ENCODE assay signal across 8 cellular contexts in the genomic region with DNA sequence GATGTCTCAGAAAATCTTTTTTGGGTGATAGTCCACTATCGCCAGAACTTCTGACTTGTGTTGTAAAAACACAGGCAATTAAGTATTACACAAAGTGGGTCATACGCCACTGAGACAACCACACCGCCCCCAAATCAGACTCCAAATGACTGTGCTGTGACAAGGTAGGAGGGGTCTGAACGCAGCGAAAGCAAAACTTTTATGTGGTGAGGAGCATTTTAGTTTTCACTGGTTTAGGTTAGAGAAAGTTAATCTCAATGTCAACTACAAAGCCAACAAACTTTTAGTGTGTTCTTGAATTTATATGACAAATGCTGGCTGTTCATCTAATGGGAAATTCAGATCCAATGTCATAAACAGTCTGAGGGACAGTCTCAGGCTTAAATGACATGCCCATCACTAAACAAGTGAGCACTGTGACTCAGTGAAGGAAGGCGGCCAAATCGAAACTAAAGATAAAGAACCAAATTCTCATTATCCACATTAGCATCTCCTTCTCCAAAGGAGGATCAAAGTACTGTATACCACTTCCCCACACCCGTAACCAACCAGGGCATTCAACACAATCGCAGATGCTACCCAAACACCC.
A peak's percentile ranks its signal among the peaks of the same experiment; 100 is the strongest.
DNase-seq lines count a peak whose midpoint lies in the region; ATAC-seq lines count a peak whose summit lies in the region.

No MANE protein-coding gene starts in this region.

- no peak overlapping the region for H3K4me3 ChIP-seq in mesenchymal stem cell (ENCODE audit: insufficient read depth in 1 of 2, low read depth in 1 of 2, low read length in 2 of 2)

- peak; percentile 79 for ATAC-seq in GM19467 (IDR thresholded peaks at IDR 0.05; ENCODE audit: unreplicated experiment)
- peak; percentile 57 for ATAC-seq in HG03469 (IDR thresholded peaks at IDR 0.05; ENCODE audit: unreplicated experiment)

- WGBS in mesenchymal stem cell = 99% methylated on average over 5 of the region's 9 CpGs

- DNase-seq in activated T-cell treated with anti-CD3 and anti-CD28 coated beads for 4 hours = peak; percentile 62
- DNase-seq in stimulated activated CD4-positive, alpha-beta T cell treated with anti-CD3 and anti-CD28 coated beads, Interleukin-4, amount 100 ng/mL, for 48 hours (ENCODE audit: low read depth in 2 of 2) = peak; percentile 50 to 76
- no peak for DNase-seq in mesenchymal stem cell
- no peak for DNase-seq in amniotic stem cell (lab: John Stamatoyannopoulos, UW)
- no peak for DNase-seq in NCI-H526 (lab: John Stamatoyannopoulos, UW)
- no peak for DNase-seq in NCI-H1694 treated with DMSO at 0.1 percent for 48 hours (lab: John Stamatoyannopoulos, UW)

- no peak overlapping the region for H3K23ac ChIP-seq in mesenchymal stem cell (ENCODE audit: low read length in 2 of 2)

- H2BK5ac ChIP-seq in mesenchymal stem cell (ENCODE audit: low read depth, low read length, poor library complexity, severe bottlenecking) = no peak overlapping the region

- H2BK15ac ChIP-seq in mesenchymal stem cell (ENCODE audit: low read depth, poor library complexity, severe bottlenecking) = no peak overlapping the region

- no peak overlapping the region for H2BK12ac ChIP-seq in mesenchymal stem cell (ENCODE audit: low read length in 2 of 2)

- H3K27me3 ChIP-seq in mesenchymal stem cell (ENCODE audit: control insufficient read depth in 1 of 2, insufficient read depth in 1 of 2, low read length in 2 of 2) = no peaks in the 10 kb centered on the region

- no peak overlapping the region for H2AFZ ChIP-seq in mesenchymal stem cell (ENCODE audit: low read depth, low read length)

- H3K4me2 ChIP-seq in mesenchymal stem cell (ENCODE audit: low read length, poor library complexity, severe bottlenecking) = no peak overlapping the region

- H3K36me3 ChIP-seq in mesenchymal stem cell (ENCODE audit: control insufficient read depth in 1 of 2, insufficient read depth in 2 of 2, low read depth in 1 of 2, low read length in 2 of 2) = no peaks in the 10 kb centered on the region

- no peak overlapping the region for H3K9ac ChIP-seq in mesenchymal stem cell (ENCODE audit: low read length)

- no peak overlapping the region for H3K4ac ChIP-seq in mesenchymal stem cell (ENCODE audit: low read depth in 1 of 2, low read length in 2 of 2)

- H3K4me1 ChIP-seq in mesenchymal stem cell (ENCODE audit: control insufficient read depth, insufficient read depth, low read depth, low read length) = no peaks in the 10 kb centered on the region

- H2BK120ac ChIP-seq in mesenchymal stem cell (ENCODE audit: low read depth, low read length) = no peak overlapping the region

- no peak overlapping the region for H4K91ac ChIP-seq in mesenchymal stem cell (ENCODE audit: low read length)

- H2AK5ac ChIP-seq in mesenchymal stem cell (ENCODE audit: low read length, severe bottlenecking) = no peak overlapping the region

- H3K27ac ChIP-seq in mesenchymal stem cell (ENCODE audit: low read length, poor library complexity, severe bottlenecking) = no peak overlapping the region

- no peak overlapping the region for H3K14ac ChIP-seq in mesenchymal stem cell (ENCODE audit: low read length in 2 of 2)

- no peak overlapping the region for H4K8ac ChIP-seq in mesenchymal stem cell (ENCODE audit: low read length)

- H3K9me3 ChIP-seq in mesenchymal stem cell (ENCODE audit: control insufficient read depth, low read length) = no peaks in the 10 kb centered on the region

- H3K18ac ChIP-seq in mesenchymal stem cell (ENCODE audit: low read depth in 1 of 2, low read length in 2 of 2) = no peak overlapping the region

- H3K79me1 ChIP-seq in mesenchymal stem cell (replicated peaks; ENCODE audit: low read length, poor library complexity, severe bottlenecking) = no peaks in the 10 kb centered on the region

Comparison
In these comparisons a context has a peak if more than half of its experiments do, and no peak if none do; other contexts are left out.
1. DNase-seq: peak in activated T-cell treated with anti-CD3 and anti-CD28 coated beads for 4 hours (single experiment) and stimulated activated CD4-positive, alpha-beta T cell treated with anti-CD3 and anti-CD28 coated beads, Interleukin-4, amount 100 ng/mL, for 48 hours (2 of 2); none in mesenchymal stem cell (single experiment), amniotic stem cell (single experiment), NCI-H526 (0 of 2) and NCI-H1694 treated with DMSO at 0.1 percent for 48 hours (single experiment).